In the genomic region with DNA sequence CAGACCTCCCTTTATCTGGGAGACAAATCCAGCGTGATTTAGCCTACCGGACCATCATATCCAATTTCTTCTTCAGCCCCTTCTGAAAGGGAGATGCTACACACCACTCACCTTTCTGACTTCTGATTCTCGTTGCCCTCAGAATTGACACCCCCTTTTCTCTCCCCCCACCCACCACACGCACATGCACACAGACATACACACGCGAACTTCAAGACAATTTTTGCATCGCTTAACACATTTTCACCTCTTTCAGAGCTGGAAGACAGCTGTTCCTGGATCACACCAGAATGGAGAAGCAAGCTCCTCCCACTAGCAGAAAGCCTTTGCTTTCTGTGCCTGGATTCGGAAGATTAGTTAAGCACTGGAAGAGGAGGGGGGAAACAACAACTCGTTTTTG, we compare ENCODE assay signal across 8 cellular contexts. TPM values are rescaled to one million over a fixed set of nuclear protein-coding genes. Genes with fewer than 3 reads are reported as not detected.
A peak's percentile ranks its signal among the peaks of the same experiment; 100 is the strongest.
DNase-seq lines count a peak whose midpoint lies in the region; ATAC-seq and TF ChIP-seq lines count a peak whose summit lies in the region.

No MANE protein-coding gene starts in this region.

- H2BK120ac ChIP-seq in trophoblast cell (ENCODE audit: insufficient read depth, low read length, poor library complexity), result no peak overlapping the region

- no peak overlapping the region for H3K14ac ChIP-seq in trophoblast cell (ENCODE audit: low read length)

- H4K8ac ChIP-seq in trophoblast cell (ENCODE audit: low read depth, low read length), result no peak overlapping the region

- DNase-seq in SKM-1 treated with dmso at 0.1 percent for 144 hours (lab: John Stamatoyannopoulos, UW; ENCODE audit: unreplicated experiment) (peak; percentile 23), SKM-1 (lab: John Stamatoyannopoulos, UW; ENCODE audit: unreplicated experiment) (no peak), RWPE1 (ENCODE audit: low spot score) (no peak), epithelial cell of prostate (ENCODE audit: low read depth, low spot score) (no peak), trophoblast cell (peak in 1 of 2 donors; percentile 14), omental fat pad (ENCODE audit: low spot score) (no peak)
- no peak for DNase-seq in stimulated activated CD4-positive, alpha-beta T cell treated with anti-CD3 and anti-CD28 coated beads, Interleukin-4, amount 100 ng/mL, for 1 hour

- no peak overlapping the region for H3K18ac ChIP-seq in trophoblast cell (ENCODE audit: low read length)

- CTCF ChIA-PET in RWPE1 (lab: Yijun Ruan, JAX), result interaction anchor here (0.6 kb wide), 2 partner anchors 29 to 56 kb away, joined by 3 to 5 read pairs; no protein-coding TSS in a partner anchor

- H4K12ac ChIP-seq in trophoblast cell (ENCODE audit: low read depth, low read length), result no peak overlapping the region

- no peak overlapping the region for H3K4me3 ChIP-seq in trophoblast cell (ENCODE audit: low read depth, low read length)

- POLR2A ChIA-PET in RWPE1 (lab: Yijun Ruan, JAX; ENCODE audit: low non-redundant PET), result interaction anchor here (0.7 kb wide), 1 partner anchor 136 kb away, joined by 10 read pairs; no protein-coding TSS in a partner anchor

- H3K27me3 ChIP-seq in trophoblast cell (ENCODE audit: insufficient read depth, low read length), result peaks cover 8% of the 10 kb centered on the region

- H4K91ac ChIP-seq in trophoblast cell (ENCODE audit: low read depth, low read length), result no peak overlapping the region

- peaks cover 0 to 8% of the 10 kb centered on the region in 2 experiments for H3K4me1 ChIP-seq in trophoblast cell (ENCODE audit: control insufficient read depth in 1 of 2, insufficient read depth in 2 of 2, low read length in 2 of 2)

- H3K27ac ChIP-seq in RWPE1, result peak overlapping the region; percentile 81
- H3K27ac ChIP-seq in epithelial cell of prostate, result peak overlapping the region; percentile 36
- H3K27ac ChIP-seq in trophoblast cell (ENCODE audit: low read depth, low read length), result no peak overlapping the region

- TF ChIP-seq CTCF in RWPE1 (conservative IDR thresholded peaks at IDR 0.05; ENCODE audit: low read depth) (no peak), omental fat pad (IDR thresholded peaks at IDR 0.05) (no peak)

- no peak overlapping the region for H3K23ac ChIP-seq in trophoblast cell (ENCODE audit: low read length)

- peak overlapping the region; percentile 97 for H3K4me2 ChIP-seq in trophoblast cell (ENCODE audit: low read length)

- H2BK12ac ChIP-seq in trophoblast cell (ENCODE audit: low read length), result no peak overlapping the region

- ATAC-seq in HG03354 (IDR thresholded peaks at IDR 0.05; ENCODE audit: poor library complexity, severe bottlenecking, unreplicated experiment) (no peak), omental fat pad (ENCODE audit: low FRiP score) (no peak)

- no peak overlapping the region for H3K4ac ChIP-seq in trophoblast cell (ENCODE audit: low read depth, low read length)

- no peaks in the 10 kb centered on the region for H3K9me3 ChIP-seq in trophoblast cell (ENCODE audit: insufficient read depth, low read depth, low read length)

- peak overlapping the region; percentile 39 for H2AFZ ChIP-seq in trophoblast cell (ENCODE audit: insufficient read depth, low read length, poor library complexity)

- no peaks in the 10 kb centered on the region for H3K36me3 ChIP-seq in trophoblast cell (ENCODE audit: control insufficient read depth in 1 of 2, insufficient read depth in 2 of 2, low read length in 2 of 2)

- no peak overlapping the region for H2BK5ac ChIP-seq in trophoblast cell (ENCODE audit: low read depth, low read length, poor library complexity)

- no peaks in the 10 kb centered on the region for H3K79me2 ChIP-seq in trophoblast cell (ENCODE audit: control insufficient read depth, insufficient read depth, low read length, poor library complexity)

- WGBS in trophoblast cell (ENCODE audit: extremely low coverage, insufficient coverage, insufficient read length), result no CpG with 5 or more reads among the region's 9 CpGs

- no peaks in the 10 kb centered on the region for H3K79me1 ChIP-seq in trophoblast cell (ENCODE audit: low read length)

- no peak overlapping the region for H3K9ac ChIP-seq in trophoblast cell (ENCODE audit: low read length)

- no peak overlapping the region for H2AK5ac ChIP-seq in trophoblast cell (ENCODE audit: low read length)

RNA-seq across cellular contexts. Expression of gene SNCA, which starts 1.0 kb away (rescaled TPM):
- polyA plus RNA-seq in trophoblast cell (2013), result 0.77 and 0.87 TPM in 2 replicates
- 10 to 100 TPM in 3 of 4 donors, 1 to 10 TPM in 1; 8.7 to 26.1 (median 19.2) TPM for total RNA-seq in omental fat pad

RNA-seq across cellular contexts. Expression of gene MMRN1, which starts 56.6 kb away (rescaled TPM):
- polyA plus RNA-seq in trophoblast cell (2013), result 0.07 and 0.11 TPM in 2 replicates
- 10 to 100 TPM in 3 of 4 donors, 1 to 10 TPM in 1; 8.0 to 79.6 (median 57.7) TPM for total RNA-seq in omental fat pad
